Comparison of ENCODE assay signal across 1 cellular context in the genomic region with DNA sequence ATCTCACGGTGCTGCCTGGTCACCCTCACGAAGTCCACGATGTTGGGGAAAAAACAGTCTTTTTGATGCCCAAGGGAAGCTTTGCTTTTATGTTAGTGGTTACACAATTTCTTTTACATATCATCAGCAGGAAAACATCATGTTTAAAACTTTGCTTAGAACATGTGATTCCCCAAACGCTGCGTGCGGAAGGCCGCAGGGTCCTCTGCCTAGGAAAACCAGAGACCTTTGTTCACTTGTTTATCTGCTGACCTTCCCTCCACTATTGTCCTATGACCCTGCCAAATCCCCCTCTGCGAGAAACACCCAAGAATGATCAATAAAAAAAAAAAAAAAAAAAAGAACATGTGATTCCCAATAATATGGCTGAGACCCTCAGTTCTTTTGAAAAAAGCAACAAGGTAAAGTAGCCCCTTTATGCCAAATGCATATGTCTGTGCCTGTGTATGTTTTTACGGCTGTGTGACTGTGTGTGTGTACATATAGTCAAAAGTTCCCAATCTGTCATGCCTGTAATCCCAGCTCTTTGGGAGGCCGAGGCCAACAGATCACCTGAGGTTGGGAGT.
TF ChIP-seq lines count a peak whose summit lies in the region.

No MANE protein-coding gene starts in this region.

TF ChIP-seq in A549, 52 proteins besides CTCF, POLR2A, EP300 and RAD21:
- no peak for TF ChIP-seq TP53 (CRISPR knock-in tag; IDR thresholded peaks at IDR 0.05)
- no peak for TF ChIP-seq HOXA7 (CRISPR knock-in tag; IDR thresholded peaks at IDR 0.05)
- TF ChIP-seq, protein P1, sequence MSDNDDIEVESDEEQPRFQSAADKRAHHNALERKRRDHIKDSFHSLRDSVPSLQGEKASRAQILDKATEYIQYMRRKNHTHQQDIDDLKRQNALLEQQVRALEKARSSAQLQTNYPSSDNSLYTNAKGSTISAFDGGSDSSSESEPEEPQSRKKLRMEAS (IDR thresholded peaks at IDR 0.05), result no peak
- no peak for TF ChIP-seq ZSCAN20 (CRISPR knock-in tag; IDR thresholded peaks at IDR 0.05)
- no peak for TF ChIP-seq ESRRA (IDR thresholded peaks at IDR 0.05; ENCODE audit: borderline replicate concordance, low read length)
- no peak for TF ChIP-seq KDM1A (IDR thresholded peaks at IDR 0.05; ENCODE audit: low read depth)
